In genomic region chr1:47216278-47217059, GRCh38 we compare ENCODE assay signal across 21 cellular contexts. TPM values are rescaled to one million over a fixed set of nuclear protein-coding genes. Genes with fewer than 3 reads are reported as not detected.
DNase-seq lines count a peak whose midpoint lies in the region; ATAC-seq, FAIRE-seq and TF ChIP-seq lines count a peak whose summit lies in the region.
"Had no signal": no experiment of that assay in that cellular context is flagged by ENCODE, and none has a peak within 500 bp of the region (broad histone marks: within the 10 kb centered on the region; RNA-seq: fewer than 3 reads in every experiment).

No MANE protein-coding gene starts in this region.

- TF ChIP-seq CTCF in HepG2 (CRISPR knock-in tag; IDR thresholded peaks at IDR 0.05) (no peak), right lobe of liver (IDR thresholded peaks at IDR 0.05) (no peak)

- H3K27me3 ChIP-seq in HepG2 (ENCODE audit: control insufficient read depth in 1 of 2, insufficient read depth in 2 of 2, low read length in 2 of 2), result peaks cover 5 to 60% of the 10 kb centered on the region in 2 experiments; a peak in 3 of 5 replicates
- no peaks in the 10 kb centered on the region for H3K27me3 ChIP-seq in right lobe of liver
- peaks cover 21% of the 10 kb centered on the region for H3K27me3 ChIP-seq in H7 (ENCODE audit: control insufficient read depth, insufficient read depth, low read length)
- no peaks in the 10 kb centered on the region for H3K27me3 ChIP-seq in MG63

- H3K36me3 ChIP-seq in HepG2 (replicated peaks in 1 of 2; ENCODE audit: control insufficient read depth in 1 of 2, insufficient read depth in 2 of 2, low read length in 2 of 2) (no peaks in the 10 kb centered on the region), right lobe of liver (no peaks in the 10 kb centered on the region), H7 (replicated peaks; ENCODE audit: control insufficient read depth, insufficient read depth, low read length) (no peaks in the 10 kb centered on the region), MG63 (no peaks in the 10 kb centered on the region)

- POLR2A ChIA-PET in HepG2 (lab: Yijun Ruan, JAX), result no interaction called here

- H3K27ac ChIP-seq in HepG2 (ENCODE audit: extremely low read length, insufficient read depth, low read length) (no peak overlapping the region), right lobe of liver (no peak overlapping the region)
- H3K27ac ChIP-seq: GM23248 had no signal

- H3K79me2 ChIP-seq in HepG2 (ENCODE audit: insufficient read depth, low read length), result no peaks in the 10 kb centered on the region

- peak; percentile 78 for DNase-seq in HepG2 (ENCODE audit: low spot score)
- no peak for DNase-seq in right lobe of liver
- peak; percentile 55 for DNase-seq in NCI-H2227 treated with DMSO at 0.1 percent for 48 hours (lab: John Stamatoyannopoulos, UW)
- peak; percentile 38 to 49 for DNase-seq in lung microvascular endothelial cell (ENCODE audit: low read depth in 2 of 2)
- no peak for DNase-seq in H7
- DNase-seq in MG63, result no peak
- DNase-seq in H4 (ENCODE audit: low spot score), result no peak
- DNase-seq: ACHN, C1 segment of cervical spinal cord, GF-D8, GM23248, KG1, NCI-H1436, NCI-H2029, NCI-H524 treated with DMSO at 0.1 percent for 48 hours, SW 1271, T-helper 2 cell had no signal

- no peaks in the 10 kb centered on the region for H3K9me3 ChIP-seq in HepG2 (ENCODE audit: low read length)
- no peaks in the 10 kb centered on the region for H3K9me3 ChIP-seq in right lobe of liver
- H3K9me3 ChIP-seq in MG63, result no peaks in the 10 kb centered on the region

- intact Hi-C loops in HepG2 (cut with micrococcal nuclease; ENCODE audit: unreplicated experiment), result no loop called here
- intact Hi-C loops in right lobe of liver (cut with DNase I), result no loop called here

- no peak for TF ChIP-seq RAD21 in HepG2 (CRISPR knock-in tag; IDR thresholded peaks at IDR 0.05)

- 6% methylated on average over 12 of the region's 12 CpGs for WGBS in HepG2 (ENCODE audit: low lambda C conversion rate)
- 73% methylated on average over 11 of the region's 12 CpGs for WGBS in right lobe of liver (ENCODE audit: insufficient coverage, low coverage, low lambda C conversion rate, missing lambda C conversion rate)

- H2AFZ ChIP-seq in HepG2 (ENCODE audit: low read length), result no peak overlapping the region
- H2AFZ ChIP-seq: GM23248 had no signal

- H3K9ac ChIP-seq in HepG2 (ENCODE audit: insufficient read depth, low read depth, low read length), result no peak overlapping the region
- H3K9ac ChIP-seq: GM23248 had no signal

- ATAC-seq in HepG2 (peak; percentile 82), right lobe of liver (no peak)
- ATAC-seq: HCT116, Panc1 had no signal

- in situ Hi-C loops in HepG2 (cut with HindIII; ENCODE audit: extremely low pct_ligation_motif_present, low pct_unique_long_range_greater_than_20kb), result no loop called here

- H3K4me2 ChIP-seq in HepG2 (ENCODE audit: low read depth, low read length), result peak overlapping the region; percentile 65

- H3K4me1 ChIP-seq in HepG2 (ENCODE audit: insufficient read depth, low read length) (peaks cover 53% of the 10 kb centered on the region), right lobe of liver (no peaks in the 10 kb centered on the region)

- no TSS peak for BruUV-seq in HepG2 (replicated peaks; lab: Mats Ljungman, UMichigan)

- peak; percentile 71 for FAIRE-seq in HepG2 (lab: Jason Lieb, UNC)
- FAIRE-seq: GM19239 had no signal

- H4K20me1 ChIP-seq in HepG2 (ENCODE audit: insufficient read depth, low read length), result no peaks in the 10 kb centered on the region

- peak in 1 of 2 experiments; percentile 25; a peak in 1 of 4 replicates for TF ChIP-seq EP300 in HepG2 (IDR thresholded peaks at IDR 0.05; ENCODE audit: low read depth in 2 of 2, low read length in 2 of 2)
- no peak for TF ChIP-seq EP300 in HepG2 (CRISPR knock-in tag; IDR thresholded peaks at IDR 0.05; ENCODE audit: borderline replicate concordance)

- peak overlapping the region in 1 of 3 experiments; percentile 31; a peak in 2 of 6 replicates for H3K4me3 ChIP-seq in HepG2 (replicated peaks in 1 of 3; ENCODE audit: insufficient read depth in 1 of 3, low read depth in 2 of 3, low read length in 3 of 3)
- no peak overlapping the region for H3K4me3 ChIP-seq in right lobe of liver
- H3K4me3 ChIP-seq in H7 (ENCODE audit: insufficient read depth, low read depth, low read length), result no peak overlapping the region
- no peak overlapping the region for H3K4me3 ChIP-seq in MG63
- H3K4me3 ChIP-seq: GM23248 had no signal

- CTCF ChIA-PET in HepG2 (lab: Yijun Ruan, JAX; ENCODE audit: low intra/inter-chr PET ratio, low total read pairs), result no interaction called here

- TF ChIP-seq POLR2A in HepG2 (IDR thresholded peaks at IDR 0.05; ENCODE audit: insufficient read depth in 1 of 2, low read depth in 2 of 2, low read length in 2 of 2) (no peak), right lobe of liver (IDR thresholded peaks at IDR 0.05) (no peak)

TF ChIP-seq in HepG2, 621 proteins besides CTCF, POLR2A, EP300 and RAD21 (continues in another document):
- TF ChIP-seq ZNF83 (CRISPR knock-in tag; IDR thresholded peaks at IDR 0.05; ENCODE audit: borderline replicate concordance) (no peak), ZNF224 (CRISPR knock-in tag; IDR thresholded peaks at IDR 0.05) (no peak), ZFP41 (CRISPR knock-in tag; IDR thresholded peaks at IDR 0.05; ENCODE audit: borderline replicate concordance) (no peak), KDM6A (CRISPR knock-in tag; IDR thresholded peaks at IDR 0.05; ENCODE audit: low read depth) (peak; percentile 57; the same call in 1 of the 2 replicates), ZNF737 (CRISPR knock-in tag; IDR thresholded peaks at IDR 0.05; ENCODE audit: borderline replicate concordance) (no peak), ZFP82 (CRISPR knock-in tag; IDR thresholded peaks at IDR 0.05; ENCODE audit: borderline replicate concordance) (no peak)

RNA-seq across cellular contexts. Expression of gene TAL1, which starts 15.6 kb away (rescaled TPM):
- total RNA-seq in HepG2 (2016; rRNA removed; fragmentation: Illumina TruSeq; extraction: Trizol) (not detected in 2 replicates), right lobe of liver (1 to 10 TPM in 4 of 6 experiments, under 1 TPM in 2; 0.43 to 4.5 (median 1.8) TPM), lung microvascular endothelial cell (51.0 and 58.1 TPM in 2 replicates)
- not detected in 2 replicates for total RNA-seq in HepG2 (2016; cell fraction: cytosol; rRNA removed; fragmentation: Illumina TruSeq; extraction: Trizol; ENCODE audit: low read depth)
- not detected in 2 replicates for total RNA-seq in HepG2 (2016; cell fraction: insoluble cytoplasmic fraction; rRNA removed; fragmentation: Illumina TruSeq; extraction: Trizol)
- not detected in 2 replicates for total RNA-seq in HepG2 (2016; cell fraction: membrane; rRNA removed; fragmentation: Illumina TruSeq; extraction: Trizol)
- total RNA-seq in HepG2 (2016; cell fraction: nucleus; rRNA removed; fragmentation: Illumina TruSeq; extraction: Trizol), result not detected in 2 replicates
- 0.05 and 0.07 TPM in 2 replicates for polyA plus RNA-seq in HepG2 (2011; rRNA removed)
- 0.01 and 0.05 TPM in 2 replicates for polyA plus RNA-seq in HepG2 (2011; cell fraction: cytosol; rRNA removed)
- 0.09 and 0.10 TPM in 2 replicates for polyA plus RNA-seq in HepG2 (2011; cell fraction: nucleus; rRNA removed)
- 0.11 and 0.13 TPM in 2 replicates for polyA plus RNA-seq in HepG2 (2012)
- polyA plus RNA-seq in HepG2 (2016; cell fraction: cytosol; fragmentation: Illumina TruSeq; extraction: Trizol; ENCODE audit: low read depth), result not detected in 2 replicates
- not detected in 2 replicates for polyA plus RNA-seq in HepG2 (2016; cell fraction: insoluble cytoplasmic fraction; fragmentation: Illumina TruSeq; extraction: Trizol; ENCODE audit: low read depth)
- not detected in 2 replicates for polyA plus RNA-seq in HepG2 (2016; cell fraction: membrane; fragmentation: Illumina TruSeq; extraction: Trizol; ENCODE audit: low read depth)
- polyA plus RNA-seq in HepG2 (2016; cell fraction: nucleus; fragmentation: Illumina TruSeq; extraction: Trizol; ENCODE audit: insufficient read depth, low read depth), result not detected in 2 replicates
- 0.26 TPM in 1 of 2 replicates, not detected in the other for polyA minus RNA-seq in HepG2 (2011; rRNA and poly(A)+ RNA removed; ENCODE audit: low replicate concordance)
- not detected in 2 replicates for polyA minus RNA-seq in HepG2 (2011; cell fraction: cytosol; rRNA and poly(A)+ RNA removed)
- polyA minus RNA-seq in HepG2 (2011; cell fraction: nucleus; rRNA and poly(A)+ RNA removed), result not detected in 2 replicates
- 0.07 and 0.70 TPM in 2 replicates for total RNA-seq in H7 (2014; rRNA removed; shearing (Covaris generic))
- not detected in 2 replicates for total RNA-seq in MG63 (2014; rRNA removed; shearing (Covaris generic); ENCODE audit: low replicate concordance)
- total RNA-seq in H4 (2014; rRNA removed; shearing (Covaris generic)), result 0.10 and 0.27 TPM in 2 replicates
- total RNA-seq: GM23248 had no signal
- polyA plus RNA-seq: GM23248 had no signal

RNA-seq across cellular contexts. Expression of gene PDZK1IP1, which starts 26.6 kb away (rescaled TPM):
- total RNA-seq in HepG2 (2016; rRNA removed; fragmentation: Illumina TruSeq; extraction: Trizol) (0.24 TPM in 1 of 2 replicates, not detected in the other), right lobe of liver (10 to 100 TPM in 2 of 6 experiments, 1 to 10 TPM in 2, under 1 TPM in 2; 0.24 to 44.3 (median 5.4) TPM), lung microvascular endothelial cell (not detected in 2 replicates)
- total RNA-seq in HepG2 (2016; cell fraction: cytosol; rRNA removed; fragmentation: Illumina TruSeq; extraction: Trizol; ENCODE audit: low read depth), result not detected in 2 replicates
- total RNA-seq in HepG2 (2016; cell fraction: insoluble cytoplasmic fraction; rRNA removed; fragmentation: Illumina TruSeq; extraction: Trizol), result 0.25 and 0.35 TPM in 2 replicates
- total RNA-seq in HepG2 (2016; cell fraction: membrane; rRNA removed; fragmentation: Illumina TruSeq; extraction: Trizol), result not detected in 2 replicates
- total RNA-seq in HepG2 (2016; cell fraction: nucleus; rRNA removed; fragmentation: Illumina TruSeq; extraction: Trizol), result not detected in 2 replicates
- 1.6 TPM in 2 replicates for polyA plus RNA-seq in HepG2 (2011; rRNA removed)
- 1.1 and 2.0 TPM in 2 replicates for polyA plus RNA-seq in HepG2 (2011; cell fraction: cytosol; rRNA removed)
- 0.64 and 0.80 TPM in 2 replicates for polyA plus RNA-seq in HepG2 (2011; cell fraction: nucleus; rRNA removed)
- 2.0 and 2.5 TPM in 2 replicates for polyA plus RNA-seq in HepG2 (2012)
- 0.17 and 0.35 TPM in 2 replicates for polyA plus RNA-seq in HepG2 (2016; cell fraction: cytosol; fragmentation: Illumina TruSeq; extraction: Trizol; ENCODE audit: low read depth)
- 0.29 TPM in 1 of 2 replicates, not detected in the other for polyA plus RNA-seq in HepG2 (2016; cell fraction: insoluble cytoplasmic fraction; fragmentation: Illumina TruSeq; extraction: Trizol; ENCODE audit: low read depth)
- polyA plus RNA-seq in HepG2 (2016; cell fraction: membrane; fragmentation: Illumina TruSeq; extraction: Trizol; ENCODE audit: low read depth), result 0.27 and 0.50 TPM in 2 replicates
- not detected in 2 replicates for polyA plus RNA-seq in HepG2 (2016; cell fraction: nucleus; fragmentation: Illumina TruSeq; extraction: Trizol; ENCODE audit: insufficient read depth, low read depth)
- 0.46 TPM in 1 of 2 replicates, not detected in the other for polyA minus RNA-seq in HepG2 (2011; rRNA and poly(A)+ RNA removed; ENCODE audit: low replicate concordance)
- polyA minus RNA-seq in HepG2 (2011; cell fraction: cytosol; rRNA and poly(A)+ RNA removed), result 1.1 TPM in 1 of 2 replicates, not detected in the other
- polyA minus RNA-seq in HepG2 (2011; cell fraction: nucleus; rRNA and poly(A)+ RNA removed), result not detected in 2 replicates
- total RNA-seq in H7 (2014; rRNA removed; shearing (Covaris generic)), result not detected in 2 replicates
- not detected in 2 replicates for total RNA-seq in MG63 (2014; rRNA removed; shearing (Covaris generic); ENCODE audit: low replicate concordance)
- not detected in 2 replicates for total RNA-seq in H4 (2014; rRNA removed; shearing (Covaris generic))
- total RNA-seq: GM23248, SK-MEL-5 had no signal
- polyA plus RNA-seq: GM23248 had no signal

Comparison
In these comparisons a context has a peak if more than half of its experiments do, and no peak if none do; other contexts are left out.
1. DNase-seq: peak in HepG2 (single experiment), NCI-H2227 treated with DMSO at 0.1 percent for 48 hours (single experiment) and lung microvascular endothelial cell (2 of 2); none in right lobe of liver (0 of 3), H7 (single experiment), MG63 (single experiment) and H4 (single experiment).